ENCODE assay signal across 1 cellular context in genomic region chr16:88992351-88993005, GRCh38.
TF ChIP-seq lines count a peak whose summit lies in the region.

No MANE protein-coding gene starts in this region.

TF ChIP-seq in K562, 482 proteins besides CTCF, POLR2A, EP300 and RAD21 (continued from another document and continues in another):
- peak; percentile 93 for TF ChIP-seq FOXM1 (IDR thresholded peaks at IDR 0.05; ENCODE audit: low read depth)
- no peak for TF ChIP-seq FOXM1 (CRISPR knock-in tag; IDR thresholded peaks at IDR 0.05; ENCODE audit: low read depth)
- TF ChIP-seq GMEB1 (CRISPR knock-in tag; IDR thresholded peaks at IDR 0.05): peak; percentile 46; the same call in 1 of the 2 replicates
- TF ChIP-seq ETV6 (IDR thresholded peaks at IDR 0.05; ENCODE audit: borderline replicate concordance in 1 of 2, low read depth in 2 of 2, low read length in 1 of 2): peak; percentile 20 to 75; a peak in 3 of 4 replicates
- no peak for TF ChIP-seq ETV6 (CRISPR knock-in tag; IDR thresholded peaks at IDR 0.05; ENCODE audit: borderline replicate concordance)
- peak; percentile 78; the same call in 1 of the 2 replicates for TF ChIP-seq CLOCK (CRISPR knock-in tag; IDR thresholded peaks at IDR 0.05; ENCODE audit: borderline replicate concordance)
- TF ChIP-seq, protein P1, sequence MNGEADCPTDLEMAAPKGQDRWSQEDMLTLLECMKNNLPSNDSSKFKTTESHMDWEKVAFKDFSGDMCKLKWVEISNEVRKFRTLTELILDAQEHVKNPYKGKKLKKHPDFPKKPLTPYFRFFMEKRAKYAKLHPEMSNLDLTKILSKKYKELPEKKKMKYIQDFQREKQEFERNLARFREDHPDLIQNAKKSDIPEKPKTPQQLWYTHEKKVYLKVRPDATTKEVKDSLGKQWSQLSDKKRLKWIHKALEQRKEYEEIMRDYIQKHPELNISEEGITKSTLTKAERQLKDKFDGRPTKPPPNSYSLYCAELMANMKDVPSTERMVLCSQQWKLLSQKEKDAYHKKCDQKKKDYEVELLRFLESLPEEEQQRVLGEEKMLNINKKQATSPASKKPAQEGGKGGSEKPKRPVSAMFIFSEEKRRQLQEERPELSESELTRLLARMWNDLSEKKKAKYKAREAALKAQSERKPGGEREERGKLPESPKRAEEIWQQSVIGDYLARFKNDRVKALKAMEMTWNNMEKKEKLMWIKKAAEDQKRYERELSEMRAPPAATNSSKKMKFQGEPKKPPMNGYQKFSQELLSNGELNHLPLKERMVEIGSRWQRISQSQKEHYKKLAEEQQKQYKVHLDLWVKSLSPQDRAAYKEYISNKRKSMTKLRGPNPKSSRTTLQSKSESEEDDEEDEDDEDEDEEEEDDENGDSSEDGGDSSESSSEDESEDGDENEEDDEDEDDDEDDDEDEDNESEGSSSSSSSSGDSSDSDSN (IDR thresholded peaks at IDR 0.05; ENCODE audit: borderline replicate concordance in 1 of 2, low read depth in 2 of 2, low read length in 2 of 2): peak in 1 of 2 experiments; percentile 64; a peak in 1 of 4 replicates
- no peak; the same call in 1 of the 2 replicates for TF ChIP-seq ZKSCAN1 (IDR thresholded peaks at IDR 0.05; ENCODE audit: low read depth, low read length)
- TF ChIP-seq ATF2 (CRISPR knock-in tag; IDR thresholded peaks at IDR 0.05): peak; percentile 71; the same call in 1 of the 2 replicates
- TF ChIP-seq ELF1 (tag; IDR thresholded peaks at IDR 0.05): 0 out of 2 replicates have a peak, but pooled peaks have one; percentile 27
- peak; percentile 96 to 98 for TF ChIP-seq TRIM24 (IDR thresholded peaks at IDR 0.05)
- TF ChIP-seq MYNN (IDR thresholded peaks at IDR 0.05): peak; percentile 94
- TF ChIP-seq MYNN (CRISPR knock-in tag; IDR thresholded peaks at IDR 0.05): no peak
- TF ChIP-seq TEAD1 (CRISPR knock-in tag; IDR thresholded peaks at IDR 0.05): peak; percentile 47 to 84; a peak in 3 of 4 replicates
- peak; percentile 69 for TF ChIP-seq HDAC2 (IDR thresholded peaks at IDR 0.05)
- TF ChIP-seq LARP7 (IDR thresholded peaks at IDR 0.05): 0 out of 2 replicates have a peak, but pooled peaks have one; percentile 48
- no peak for TF ChIP-seq ZNF174 (CRISPR knock-in tag; IDR thresholded peaks at IDR 0.05)
- peak; percentile 80 for TF ChIP-seq NR2F6 (CRISPR knock-in tag; IDR thresholded peaks at IDR 0.05)
- peak; percentile 94 for TF ChIP-seq NR2C1 (IDR thresholded peaks at IDR 0.05)
- TF ChIP-seq NR2C1 (tag; IDR thresholded peaks at IDR 0.05): peak; percentile 94
- no peak for TF ChIP-seq PATZ1 (CRISPR knock-in tag; IDR thresholded peaks at IDR 0.05; ENCODE audit: borderline replicate concordance)
- TF ChIP-seq TFE3 (CRISPR knock-in tag; IDR thresholded peaks at IDR 0.05): peak; percentile 11; the same call in 1 of the 2 replicates
- TF ChIP-seq, protein P2, sequence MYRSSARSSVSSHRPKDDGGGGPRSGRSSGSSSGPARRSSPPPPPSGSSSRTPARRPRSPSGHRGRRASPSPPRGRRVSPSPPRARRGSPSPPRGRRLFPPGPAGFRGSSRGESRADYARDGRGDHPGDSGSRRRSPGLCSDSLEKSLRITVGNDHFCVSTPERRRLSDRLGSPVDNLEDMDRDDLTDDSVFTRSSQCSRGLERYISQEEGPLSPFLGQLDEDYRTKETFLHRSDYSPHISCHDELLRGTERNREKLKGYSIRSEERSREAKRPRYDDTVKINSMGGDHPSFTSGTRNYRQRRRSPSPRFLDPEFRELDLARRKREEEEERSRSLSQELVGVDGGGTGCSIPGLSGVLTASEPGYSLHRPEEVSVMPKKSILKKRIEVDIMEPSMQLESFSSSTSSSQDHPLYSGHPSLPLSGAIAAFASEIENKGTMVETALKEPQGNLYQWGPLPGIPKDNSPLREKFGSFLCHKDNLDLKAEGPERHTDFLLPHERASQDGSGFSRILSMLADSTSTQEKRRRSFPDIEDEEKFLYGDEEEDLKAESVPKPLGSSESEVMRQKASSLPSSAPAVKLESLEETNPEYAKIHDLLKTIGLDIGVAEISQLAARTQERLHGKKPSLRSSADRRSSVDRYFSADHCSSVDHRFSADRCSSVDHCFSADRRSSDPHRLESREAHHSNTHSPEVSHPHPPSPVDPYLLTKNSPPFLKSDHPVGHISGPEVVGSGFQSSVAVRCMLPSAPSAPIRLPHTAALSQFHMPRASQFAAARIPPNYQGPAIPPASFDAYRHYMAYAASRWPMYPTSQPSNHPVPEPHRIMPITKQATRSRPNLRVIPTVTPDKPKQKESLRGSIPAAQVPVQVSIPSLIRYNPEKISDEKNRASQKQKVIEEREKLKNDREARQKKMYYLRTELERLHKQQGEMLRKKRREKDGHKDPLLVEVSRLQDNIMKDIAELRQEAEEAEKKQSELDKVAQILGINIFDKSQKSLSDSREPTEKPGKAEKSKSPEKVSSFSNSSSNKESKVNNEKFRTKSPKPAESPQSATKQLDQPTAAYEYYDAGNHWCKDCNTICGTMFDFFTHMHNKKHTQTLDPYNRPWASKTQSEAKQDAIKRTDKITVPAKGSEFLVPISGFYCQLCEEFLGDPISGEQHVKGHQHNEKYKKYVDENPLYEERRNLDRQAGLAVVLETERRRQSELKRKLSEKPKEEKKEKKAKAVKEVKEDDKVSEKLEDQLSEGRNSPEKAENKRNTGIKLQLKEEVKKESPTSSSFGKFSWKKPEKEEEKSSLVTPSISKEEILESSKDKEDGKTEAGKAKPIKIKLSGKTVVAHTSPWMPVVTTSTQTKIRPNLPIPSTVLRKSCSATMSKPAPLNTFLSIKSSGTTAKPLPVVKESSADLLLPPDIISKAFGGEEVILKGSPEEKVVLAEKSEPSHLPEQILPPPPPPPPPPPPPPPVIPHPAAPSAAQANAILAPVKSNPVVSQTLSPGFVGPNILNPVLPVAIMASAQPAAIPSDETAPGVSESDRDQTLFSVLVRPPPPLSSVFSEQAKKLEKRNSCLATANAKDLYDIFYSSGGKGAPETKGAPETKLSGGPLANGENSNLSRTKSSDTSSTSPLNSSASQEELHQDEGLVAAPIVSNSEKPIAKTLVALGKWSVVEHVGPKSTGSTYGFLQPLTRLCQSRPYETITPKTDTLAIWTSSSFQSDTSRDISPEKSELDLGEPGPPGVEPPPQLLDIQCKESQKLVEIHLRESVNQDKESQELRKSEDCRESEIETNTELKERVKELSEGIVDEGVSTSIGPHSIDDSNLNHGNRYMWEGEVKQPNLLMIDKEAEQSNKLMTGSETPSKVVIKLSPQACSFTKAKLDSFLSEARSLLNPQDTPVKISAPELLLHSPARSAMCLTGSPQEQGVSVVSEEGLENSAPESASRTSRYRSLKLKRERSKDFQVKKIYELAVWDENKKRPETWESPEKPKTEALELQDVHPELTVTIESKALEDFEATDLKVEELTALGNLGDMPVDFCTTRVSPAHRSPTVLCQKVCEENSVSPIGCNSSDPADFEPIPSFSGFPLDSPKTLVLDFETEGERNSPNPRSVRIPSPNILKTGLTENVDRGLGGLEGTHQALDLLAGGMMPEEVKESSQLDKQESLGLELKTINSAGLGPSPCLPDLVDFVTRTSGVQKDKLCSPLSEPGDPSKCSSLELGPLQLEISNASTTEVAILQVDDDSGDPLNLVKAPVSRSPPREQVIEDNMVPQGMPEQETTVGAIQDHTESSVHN (IDR thresholded peaks at IDR 0.05; ENCODE audit: borderline replicate concordance in 1 of 2, low read depth in 1 of 2): peak in 1 of 2 experiments; percentile 49; a peak in 2 of 4 replicates
- TF ChIP-seq KLF16 (IDR thresholded peaks at IDR 0.05): peak; percentile 99
- peak; percentile 83; the same call in 1 of the 2 replicates for TF ChIP-seq ZNF644 (tag; IDR thresholded peaks at IDR 0.05; ENCODE audit: low read depth)
- peak; percentile 79; the same call in 1 of the 2 replicates for TF ChIP-seq ZNF263 (CRISPR knock-in tag; IDR thresholded peaks at IDR 0.05; ENCODE audit: borderline replicate concordance)
- no peak; the same call in 1 of the 2 replicates for TF ChIP-seq FOXP1 (CRISPR knock-in tag; IDR thresholded peaks at IDR 0.05)
- TF ChIP-seq, protein P3, sequence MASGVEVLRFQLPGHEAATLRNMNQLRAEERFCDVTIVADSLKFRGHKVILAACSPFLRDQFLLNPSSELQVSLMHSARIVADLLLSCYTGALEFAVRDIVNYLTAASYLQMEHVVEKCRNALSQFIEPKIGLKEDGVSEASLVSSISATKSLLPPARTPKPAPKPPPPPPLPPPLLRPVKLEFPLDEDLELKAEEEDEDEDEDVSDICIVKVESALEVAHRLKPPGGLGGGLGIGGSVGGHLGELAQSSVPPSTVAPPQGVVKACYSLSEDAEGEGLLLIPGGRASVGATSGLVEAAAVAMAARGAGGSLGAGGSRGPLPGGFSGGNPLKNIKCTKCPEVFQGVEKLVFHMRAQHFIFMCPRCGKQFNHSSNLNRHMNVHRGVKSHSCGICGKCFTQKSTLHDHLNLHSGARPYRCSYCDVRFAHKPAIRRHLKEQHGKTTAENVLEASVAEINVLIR (CRISPR knock-in tag; IDR thresholded peaks at IDR 0.05): peak; percentile 48
- TF ChIP-seq HNRNPK (IDR thresholded peaks at IDR 0.05; ENCODE audit: low read depth, low read length, poor library complexity, severe bottlenecking): no peak
- TF ChIP-seq PTTG1 (tag; IDR thresholded peaks at IDR 0.05; ENCODE audit: low read depth): no peak
- TF ChIP-seq TCF15 (CRISPR knock-in tag; IDR thresholded peaks at IDR 0.05): peak; percentile 68; the same call in 1 of the 2 replicates
